In genomic region chr7:30771859-30772429, GRCh38 we compare ENCODE assay signal across 8 cellular contexts. TPM values are rescaled to one million over a fixed set of nuclear protein-coding genes. Genes with fewer than 3 reads are reported as not detected.
DNase-seq lines count a peak whose midpoint lies in the region; ATAC-seq lines count a peak whose summit lies in the region.

No MANE protein-coding gene starts in this region.

- H3K9me3 ChIP-seq in HUES6 (ENCODE audit: control insufficient read depth, insufficient read depth, low read depth, low read length), result no peaks in the 10 kb centered on the region
- H3K9me3 ChIP-seq in iPS-20b (ENCODE audit: insufficient read depth, low read depth, low read length), result no peaks in the 10 kb centered on the region
- H3K9me3 ChIP-seq in stomach smooth muscle (ENCODE audit: control insufficient read depth in 2 of 2, low read length in 2 of 2), result no peaks in the 10 kb centered on the region

- no peaks in the 10 kb centered on the region for H3K27me3 Mint-ChIP-seq in stimulated activated naive CD8-positive, alpha-beta T cell treated with anti-CD3 and anti-CD28 coated beads, Interleukin-15, Interleukin-2, amounts not matched to agents 100 ng/mL and 50 ng/mL, for 24 hours
- no peaks in the 10 kb centered on the region for H3K27me3 Mint-ChIP-seq in activated naive CD8-positive, alpha-beta T cell treated with anti-CD3 and anti-CD28 coated beads, Interleukin-2, amount 50 U/mL, for 24 hours

- H3K4me3 ChIP-seq in HUES6 (ENCODE audit: low read depth, low read length) (peak overlapping the region; percentile 92), iPS-20b (ENCODE audit: low read length) (peak overlapping the region; percentile 96), stomach smooth muscle (ENCODE audit: low read length in 2 of 2) (peak overlapping the region; percentile 83 to 87)

- peaks cover 12% of the 10 kb centered on the region for H3K4me1 Mint-ChIP-seq in stimulated activated naive CD8-positive, alpha-beta T cell treated with anti-CD3 and anti-CD28 coated beads, Interleukin-15, Interleukin-2, amounts not matched to agents 100 ng/mL and 50 ng/mL, for 24 hours (ENCODE audit: low read depth)
- peaks cover 4% of the 10 kb centered on the region for H3K4me1 Mint-ChIP-seq in activated naive CD8-positive, alpha-beta T cell treated with anti-CD3 and anti-CD28 coated beads, Interleukin-2, amount 50 U/mL, for 24 hours

- H3K27ac ChIP-seq in HUES6 (ENCODE audit: low read depth, low read length) (no peak overlapping the region), iPS-20b (ENCODE audit: low read length) (peak overlapping the region; percentile 57), stomach smooth muscle (ENCODE audit: low read length) (peak overlapping the region; percentile 80)

- no peak for DNase-seq in stimulated activated naive CD8-positive, alpha-beta T cell treated with anti-CD3 and anti-CD28 coated beads, Interleukin-15, Interleukin-2, amounts not matched to agents 100 U/mL and 50 U/mL, for 24 hours
- DNase-seq in activated naive CD8-positive, alpha-beta T cell treated with anti-CD3 and anti-CD28 coated beads, Interleukin-2, amount 50 U/mL, for 24 hours, result peak; percentile 8
- DNase-seq in posterior vena cava (ENCODE audit: low spot score), result no peak
- DNase-seq in DMS79 (lab: John Stamatoyannopoulos, UW), result no peak

- ATAC-seq in stimulated activated naive CD8-positive, alpha-beta T cell treated with anti-CD3 and anti-CD28 coated beads, Interleukin-15, Interleukin-2, amounts not matched to agents 100 U/mL and 50 U/mL, for 24 hours, result no peak
- ATAC-seq in activated naive CD8-positive, alpha-beta T cell treated with anti-CD3 and anti-CD28 coated beads, Interleukin-2, amount 50 U/mL, for 24 hours, result peak; percentile 24

- no peaks in the 10 kb centered on the region for H3K36me3 Mint-ChIP-seq in stimulated activated naive CD8-positive, alpha-beta T cell treated with anti-CD3 and anti-CD28 coated beads, Interleukin-15, Interleukin-2, amounts not matched to agents 100 ng/mL and 50 ng/mL, for 24 hours (ENCODE audit: low read depth)
- H3K36me3 Mint-ChIP-seq in activated naive CD8-positive, alpha-beta T cell treated with anti-CD3 and anti-CD28 coated beads, Interleukin-2, amount 50 U/mL, for 24 hours (ENCODE audit: low read depth), result no peaks in the 10 kb centered on the region

- H3K9ac ChIP-seq in HUES6 (ENCODE audit: low read length) (peak overlapping the region; percentile 65), iPS-20b (ENCODE audit: low read depth, low read length) (peak overlapping the region; percentile 85; the same call in 1 of the 2 replicates), stomach smooth muscle (ENCODE audit: low read length in 2 of 2) (peak overlapping the region; percentile 75 to 87)

- H3K27ac Mint-ChIP-seq in stimulated activated naive CD8-positive, alpha-beta T cell treated with anti-CD3 and anti-CD28 coated beads, Interleukin-15, Interleukin-2, amounts not matched to agents 100 ng/mL and 50 ng/mL, for 24 hours, result peak overlapping the region; percentile 60
- H3K27ac Mint-ChIP-seq in activated naive CD8-positive, alpha-beta T cell treated with anti-CD3 and anti-CD28 coated beads, Interleukin-2, amount 50 U/mL, for 24 hours, result peak overlapping the region; percentile 85

- intact Hi-C loops in posterior vena cava (cut with DNase I), result no loop called here

- H3K36me3 ChIP-seq in HUES6 (ENCODE audit: control insufficient read depth, insufficient read depth, low read length), result no peaks in the 10 kb centered on the region
- no peaks in the 10 kb centered on the region for H3K36me3 ChIP-seq in iPS-20b (ENCODE audit: insufficient read depth, low read depth, low read length)
- H3K36me3 ChIP-seq in stomach smooth muscle (ENCODE audit: control insufficient read depth in 2 of 2, insufficient read depth in 2 of 2, low read length in 2 of 2), result peaks cover 0 to 4% of the 10 kb centered on the region in 2 donors

- H3K4me3 Mint-ChIP-seq in stimulated activated naive CD8-positive, alpha-beta T cell treated with anti-CD3 and anti-CD28 coated beads, Interleukin-15, Interleukin-2, amounts not matched to agents 100 ng/mL and 50 ng/mL, for 24 hours, result peak overlapping the region; percentile 82
- peak overlapping the region; percentile 86 for H3K4me3 Mint-ChIP-seq in activated naive CD8-positive, alpha-beta T cell treated with anti-CD3 and anti-CD28 coated beads, Interleukin-2, amount 50 U/mL, for 24 hours

- no peaks in the 10 kb centered on the region for H3K9me3 Mint-ChIP-seq in stimulated activated naive CD8-positive, alpha-beta T cell treated with anti-CD3 and anti-CD28 coated beads, Interleukin-15, Interleukin-2, amounts not matched to agents 100 ng/mL and 50 ng/mL, for 24 hours
- no peaks in the 10 kb centered on the region for H3K9me3 Mint-ChIP-seq in activated naive CD8-positive, alpha-beta T cell treated with anti-CD3 and anti-CD28 coated beads, Interleukin-2, amount 50 U/mL, for 24 hours

- H3K4me1 ChIP-seq in HUES6 (ENCODE audit: control insufficient read depth, insufficient read depth, low read length) (peaks cover 11% of the 10 kb centered on the region; the same call in 1 of the 2 replicates), iPS-20b (ENCODE audit: insufficient read depth, low read length) (peaks cover 2% of the 10 kb centered on the region; the same call in 1 of the 2 replicates), stomach smooth muscle (ENCODE audit: control insufficient read depth, insufficient read depth, low read length) (peaks cover 41% of the 10 kb centered on the region)

- H3K27me3 ChIP-seq in HUES6 (ENCODE audit: control insufficient read depth, insufficient read depth, low read length) (0 out of 2 replicates have a peak, but pooled peaks cover 3% of the 10 kb centered on the region), iPS-20b (ENCODE audit: insufficient read depth, low read length) (0 out of 2 replicates have a peak, but pooled peaks cover 2% of the 10 kb centered on the region), stomach smooth muscle (ENCODE audit: control insufficient read depth in 1 of 2, insufficient read depth in 2 of 2, low read length in 2 of 2) (no peaks in the 10 kb centered on the region)

RNA-seq across cellular contexts. Expression of gene MINDY4, which starts 0.7 kb away (rescaled TPM):
- total RNA-seq in posterior vena cava, result 10 to 100 TPM; 13.9 to 18.4 TPM

RNA-seq across cellular contexts. Expression of gene INMT, which starts 20.0 kb away (rescaled TPM):
- total RNA-seq in posterior vena cava, result 100 to 1,000 TPM in 1 of 2 donors, 10 to 100 TPM in 1; 83.8 to 150 TPM
